8 cellular contexts compared by ENCODE assay signal in the genomic region with DNA sequence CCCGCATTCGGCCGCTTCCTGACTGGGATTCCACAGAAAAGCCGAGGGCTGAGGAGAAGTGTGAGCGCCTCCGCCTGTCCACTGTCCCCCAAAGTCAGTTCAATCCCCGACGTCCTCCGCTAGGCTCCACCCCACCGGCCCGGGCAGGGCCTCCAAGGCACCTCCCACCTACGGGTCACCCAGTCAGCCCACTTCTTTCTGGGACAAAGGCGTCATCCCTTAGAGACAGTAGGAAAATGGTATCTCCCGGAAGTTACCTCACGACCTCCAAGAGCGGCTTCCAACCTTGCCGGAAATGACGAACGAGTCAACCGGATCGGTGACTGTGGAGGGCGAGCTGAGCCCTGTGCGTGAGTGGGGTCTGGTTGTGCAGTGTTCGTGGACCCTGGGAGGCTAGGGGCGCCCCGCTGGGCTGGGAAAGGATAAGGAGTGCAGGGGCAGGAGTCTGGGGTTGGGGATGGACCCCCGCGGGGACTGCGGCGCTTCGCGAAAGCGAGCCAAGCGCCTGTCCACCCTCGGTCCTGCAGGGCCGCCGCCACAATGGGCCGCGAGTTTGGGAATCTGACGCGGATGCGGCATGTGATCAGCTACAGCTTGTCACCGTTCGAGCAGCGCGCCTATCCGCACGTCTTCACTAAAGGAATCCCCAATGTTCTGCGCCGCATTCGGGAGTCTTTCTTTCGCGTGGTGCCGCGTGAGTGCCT. TPM values are rescaled to one million over a fixed set of nuclear protein-coding genes. Genes with fewer than 3 reads are reported as not detected.
DNase-seq lines count a peak whose midpoint lies in the region; ATAC-seq, FAIRE-seq and TF ChIP-seq lines count a peak whose summit lies in the region.

A gene with protein sequence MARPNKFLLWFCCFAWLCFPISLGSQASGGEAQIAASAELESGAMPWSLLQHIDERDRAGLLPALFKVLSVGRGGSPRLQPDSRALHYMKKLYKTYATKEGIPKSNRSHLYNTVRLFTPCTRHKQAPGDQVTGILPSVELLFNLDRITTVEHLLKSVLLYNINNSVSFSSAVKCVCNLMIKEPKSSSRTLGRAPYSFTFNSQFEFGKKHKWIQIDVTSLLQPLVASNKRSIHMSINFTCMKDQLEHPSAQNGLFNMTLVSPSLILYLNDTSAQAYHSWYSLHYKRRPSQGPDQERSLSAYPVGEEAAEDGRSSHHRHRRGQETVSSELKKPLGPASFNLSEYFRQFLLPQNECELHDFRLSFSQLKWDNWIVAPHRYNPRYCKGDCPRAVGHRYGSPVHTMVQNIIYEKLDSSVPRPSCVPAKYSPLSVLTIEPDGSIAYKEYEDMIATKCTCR (minus strand): TSS at position 128 of the 704 bp plus-strand sequence. CDS start 1,936 bp downstream, outside the sequence.
A gene (plus strand): TSS at position 301 of the 704 bp plus-strand sequence. CDS start 240 bp downstream, at position 541.

- H3K27ac ChIP-seq in angular gyrus (ENCODE audit: low read depth, low read length) (peak within 1 kb of the TSS; percentile 97), prostate gland (peak within 1 kb of the TSS; percentile 94)

- H3K4me1 Mint-ChIP-seq in T-helper 1 cell treated with Interleukin-12 subunit alpha and Interleukin-12 subunit beta and Interleukin-4 antibody, amounts not matched to agents 30 μg/mL and 1 μg/mL, for 36 hours (ENCODE audit: low read depth): peaks cover 24% of the 10 kb centered on the region

- H3K4me1 ChIP-seq in prostate gland (replicated peaks): peaks cover 5% of the 10 kb centered on the region

- ATAC-seq in HG02884 (IDR thresholded peaks at IDR 0.05; ENCODE audit: unreplicated experiment): peak; percentile 99
- ATAC-seq in left ventricle myocardium superior: peak; percentile 99

- H3K4me3 ChIP-seq in prostate gland: peak within 1 kb of the TSS; percentile 73 to 87

- H3K27me3 Mint-ChIP-seq in T-helper 1 cell treated with Interleukin-12 subunit alpha and Interleukin-12 subunit beta and Interleukin-4 antibody, amounts not matched to agents 30 μg/mL and 1 μg/mL, for 36 hours (ENCODE audit: low read depth): no peaks in the 10 kb centered on the region

- no peaks in the 10 kb centered on the region for H3K9me3 Mint-ChIP-seq in T-helper 1 cell treated with Interleukin-12 subunit alpha and Interleukin-12 subunit beta and Interleukin-4 antibody, amounts not matched to agents 30 μg/mL and 1 μg/mL, for 36 hours

- no peaks in the 10 kb centered on the region for H3K27me3 ChIP-seq in prostate gland (replicated peaks; ENCODE audit: insufficient read depth)

- in situ Hi-C loops in GM13977 (cut with MboI; ENCODE audit: low pct_unique_long_range_greater_than_20kb, low sequenced_read_pairs, unreplicated experiment): no loop called here

- H3K9me3 ChIP-seq in prostate gland: no peaks in the 10 kb centered on the region

- under 1% methylated on average over 55 of the region's 55 CpGs for WGBS in prostate gland

- FAIRE-seq in urothelium cell line (lab: Jason Lieb, UNC): peak; percentile 84

- intact Hi-C loops in left ventricle myocardium superior (cut with micrococcal nuclease) (no loop called here), prostate gland (cut with DNase I) (loop anchor here (5.0 kb wide), 2 partner anchors 34 to 96 kb away; a partner anchor contains a TSS)

- H3K4me3 Mint-ChIP-seq in T-helper 1 cell treated with Interleukin-12 subunit alpha and Interleukin-12 subunit beta and Interleukin-4 antibody, amounts not matched to agents 30 μg/mL and 1 μg/mL, for 36 hours: peak within 1 kb of the TSS; percentile 99

- H3K36me3 ChIP-seq in prostate gland: peaks cover 0 to 10% of the 10 kb centered on the region in 2 donors

- TF ChIP-seq POLR2A in prostate gland (IDR thresholded peaks at IDR 0.05): peak; percentile 89

- TF ChIP-seq CTCF in GM13977 (IDR thresholded peaks at IDR 0.05; ENCODE audit: extremely low read depth, insufficient read depth, missing control alignments): peak; percentile 35
- TF ChIP-seq CTCF in prostate gland (IDR thresholded peaks at IDR 0.05): peak in 3 of 4 experiments; percentile 40 to 61 (median 45)

- peak within 1 kb of the TSS; percentile 99 for H3K27ac Mint-ChIP-seq in T-helper 1 cell treated with Interleukin-12 subunit alpha and Interleukin-12 subunit beta and Interleukin-4 antibody, amounts not matched to agents 30 μg/mL and 1 μg/mL, for 36 hours

- H3K36me3 Mint-ChIP-seq in T-helper 1 cell treated with Interleukin-12 subunit alpha and Interleukin-12 subunit beta and Interleukin-4 antibody, amounts not matched to agents 30 μg/mL and 1 μg/mL, for 36 hours (ENCODE audit: low read depth): peaks cover 21% of the 10 kb centered on the region

- DNase-seq in GM13977 (ENCODE audit: low spot score): peak; percentile 96
- DNase-seq in NCI-H146 treated with DMSO at 0.1 percent for 48 hours (lab: John Stamatoyannopoulos, UW; ENCODE audit: unreplicated experiment): peak; percentile 89
- peak; percentile 95 for DNase-seq in left ventricle myocardium superior
- DNase-seq in prostate gland (ENCODE audit: low spot score): peak; percentile 98
- peak; percentile 99 for DNase-seq in urothelium cell line (ENCODE audit: low spot score)

RNA-seq across cellular contexts. Expression of the first gene that starts in this region (rescaled TPM):
- total RNA-seq in left ventricle myocardium superior (0.30 TPM), prostate gland (1 to 10 TPM in 1 of 2 donors, under 1 TPM in 1; 0.09 to 3.2 TPM)

RNA-seq across cellular contexts. Expression of the second gene that starts in this region (rescaled TPM):
- 1,703 TPM for total RNA-seq in left ventricle myocardium superior
- total RNA-seq in prostate gland: 100 to 1,000 TPM; 201 to 223 TPM

Comparison
In these comparisons a context has a peak if more than half of its experiments do, and no peak if none do; other contexts are left out.
1. Peak in every context shown above with its lines: DNase-seq, ATAC-seq, H3K4me3 ChIP-seq and H3K27ac ChIP-seq.